10 cellular contexts compared by ENCODE assay signal in the genomic region with DNA sequence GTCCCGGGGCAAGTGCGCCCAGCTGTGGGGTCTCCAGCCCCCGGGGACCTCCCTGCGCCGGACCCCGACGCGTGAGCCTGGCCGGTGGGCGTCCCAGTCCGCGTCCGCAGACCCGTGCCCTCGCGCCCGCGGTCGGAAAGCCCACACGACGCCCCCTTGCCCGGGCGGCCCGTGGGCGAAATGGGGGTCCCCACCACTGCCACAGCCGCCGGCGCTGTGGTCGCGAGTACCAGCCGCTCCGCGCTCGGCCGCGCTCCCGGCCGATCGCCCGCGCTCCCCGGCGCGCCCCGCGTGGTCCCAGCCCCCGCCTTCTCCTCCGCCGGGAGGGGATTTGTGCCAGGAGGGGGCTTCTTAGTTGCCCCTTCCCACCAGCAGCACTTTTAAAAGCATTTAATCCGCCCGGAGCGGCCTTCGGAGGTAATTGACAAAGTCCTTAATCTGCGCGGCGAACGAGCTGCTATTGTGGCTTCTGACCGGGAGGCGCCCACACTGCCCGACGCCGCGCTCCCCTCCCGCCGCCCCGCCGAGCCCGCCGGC. TPM values are rescaled to one million over a fixed set of nuclear protein-coding genes. Genes with fewer than 3 reads are reported as not detected.
A peak's percentile ranks its signal among the peaks of the same experiment; 100 is the strongest.
DNase-seq lines count a peak whose midpoint lies in the region; ATAC-seq, FAIRE-seq and TF ChIP-seq lines count a peak whose summit lies in the region.
"Had no signal": no experiment of that assay in that cellular context is flagged by ENCODE, and none has a peak within 500 bp of the region (broad histone marks: within the 10 kb centered on the region; RNA-seq: fewer than 3 reads in every experiment).

No MANE protein-coding gene starts in this region.

- H3K27ac ChIP-seq in WERI-Rb-1 = no peak overlapping the region
- no peak overlapping the region for H3K27ac ChIP-seq in iPS-18a (ENCODE audit: low read length)
- no peak overlapping the region for H3K27ac ChIP-seq in stomach

- WGBS in stomach, 5 donors = 0 to 3% (median 1%) methylated on average over 14 to 69 of the region's 69 CpGs

- H3K27me3 ChIP-seq in WERI-Rb-1 (ENCODE audit: insufficient read depth, low read depth, severe bottlenecking) (peaks cover 62% of the 10 kb centered on the region), iPS-18a (ENCODE audit: control insufficient read depth, insufficient read depth, low read length) (peaks cover 52% of the 10 kb centered on the region), stomach (peaks cover 20 to 97% (median 89%) of the 10 kb centered on the region in 3 donors)

- H3K36me3 ChIP-seq in WERI-Rb-1 (no peaks in the 10 kb centered on the region; the same call in 1 of the 2 replicates), iPS-18a (ENCODE audit: control insufficient read depth, low read depth, low read length) (no peaks in the 10 kb centered on the region), stomach (no peaks in the 10 kb centered on the region)

- TF ChIP-seq CTCF in WERI-Rb-1 (IDR thresholded peaks at IDR 0.05; ENCODE audit: low read depth, low read length) = no peak
- TF ChIP-seq CTCF in stomach (IDR thresholded peaks at IDR 0.05) = no peak

- H3K9me3 ChIP-seq in WERI-Rb-1 (ENCODE audit: severe bottlenecking) = no peaks in the 10 kb centered on the region
- H3K9me3 ChIP-seq in iPS-18a (ENCODE audit: control insufficient read depth, low read depth, low read length) = no peaks in the 10 kb centered on the region
- H3K9me3 ChIP-seq in stomach = no peaks in the 10 kb centered on the region

- DNase-seq in NCI-H82 (lab: John Stamatoyannopoulos, UW) (peak; percentile 60), NCI-H82 treated with DMSO at 0.1 percent for 48 hours (lab: John Stamatoyannopoulos, UW; ENCODE audit: unreplicated experiment) (no peak), WERI-Rb-1 (peak; percentile 55), stomach (no peak), GM12892 (ENCODE audit: insufficient read length) (no peak)
- DNase-seq: DMS153 had no signal

- TF ChIP-seq POLR2A in stomach (IDR thresholded peaks at IDR 0.05) (no peak), GM12892 (IDR thresholded peaks at IDR 0.05; ENCODE audit: low read depth, low read length) (no peak)

- no peak for FAIRE-seq in GM12892 (lab: Jason Lieb, UNC)

- ATAC-seq in GM18868 (IDR thresholded peaks at IDR 0.05; ENCODE audit: unreplicated experiment) (no peak), GM19324 (IDR thresholded peaks at IDR 0.05; ENCODE audit: low FRiP score, unreplicated experiment) (no peak)

- H3K4me1 ChIP-seq in iPS-18a (ENCODE audit: control insufficient read depth, low read depth, low read length) (peaks cover 14% of the 10 kb centered on the region), stomach (peaks cover 21 to 43% (median 38%) of the 10 kb centered on the region in 4 donors)

- H3K9ac ChIP-seq in iPS-18a (ENCODE audit: low read length) = no peak overlapping the region

- intact Hi-C loops in stomach (cut with DNase I; ENCODE audit: low total_unique reads) = loop anchor here (5.0 kb wide), 1 partner anchor 232 kb away; no protein-coding TSS in a partner anchor

- TF ChIP-seq EP300 in stomach (IDR thresholded peaks at IDR 0.05) = no peak

- H3K4me3 ChIP-seq in WERI-Rb-1 (ENCODE audit: low read depth, low read length) = peak overlapping the region; percentile 67
- H3K4me3 ChIP-seq in iPS-18a (ENCODE audit: low read length) = peak overlapping the region; percentile 72
- peak overlapping the region; percentile 49 to 58 (median 51) for H3K4me3 ChIP-seq in stomach

RNA-seq across cellular contexts. Expression of a gene that starts 0.4 kb away (rescaled TPM):
- 1 to 10 TPM in 1 of 5 donors, under 1 TPM in 1, not detected in 3; 0.18 to 6.4 TPM for total RNA-seq in stomach
- under 1 TPM in 2 of 3 donors, not detected in 1; 0.20 to 0.61 TPM for polyA plus RNA-seq in stomach
- polyA plus RNA-seq in GM12892 (2012; ENCODE audit: missing spikeins) = not detected
- total RNA-seq: T-helper 2 cell treated with Interferon-gamma antibody and Interleukin-4, amounts not matched to agents 100 ng/mL and 5 ng/mL, for 36 hours had no signal

RNA-seq across cellular contexts. Expression of a gene that starts 42.9 kb away (rescaled TPM):
- not detected for total RNA-seq in stomach
- polyA plus RNA-seq in stomach = not detected
- polyA plus RNA-seq in GM12892 (2012; ENCODE audit: missing spikeins) = 0.21 TPM
- total RNA-seq: T-helper 2 cell treated with Interferon-gamma antibody and Interleukin-4, amounts not matched to agents 100 ng/mL and 5 ng/mL, for 36 hours had no signal

Comparison
In these comparisons a context has a peak if more than half of its experiments do, and no peak if none do; other contexts are left out.
1. DNase-seq: peak in NCI-H82 (single experiment) and WERI-Rb-1 (single experiment); none in NCI-H82 treated with DMSO at 0.1 percent for 48 hours (single experiment), stomach (single experiment) and GM12892 (single experiment).
2. Peak in every context shown above with its lines, with median percentiles within 50 percentile points of each other: H3K4me3 ChIP-seq.